ENCODE assay signal across 13 cellular contexts in the genomic region with DNA sequence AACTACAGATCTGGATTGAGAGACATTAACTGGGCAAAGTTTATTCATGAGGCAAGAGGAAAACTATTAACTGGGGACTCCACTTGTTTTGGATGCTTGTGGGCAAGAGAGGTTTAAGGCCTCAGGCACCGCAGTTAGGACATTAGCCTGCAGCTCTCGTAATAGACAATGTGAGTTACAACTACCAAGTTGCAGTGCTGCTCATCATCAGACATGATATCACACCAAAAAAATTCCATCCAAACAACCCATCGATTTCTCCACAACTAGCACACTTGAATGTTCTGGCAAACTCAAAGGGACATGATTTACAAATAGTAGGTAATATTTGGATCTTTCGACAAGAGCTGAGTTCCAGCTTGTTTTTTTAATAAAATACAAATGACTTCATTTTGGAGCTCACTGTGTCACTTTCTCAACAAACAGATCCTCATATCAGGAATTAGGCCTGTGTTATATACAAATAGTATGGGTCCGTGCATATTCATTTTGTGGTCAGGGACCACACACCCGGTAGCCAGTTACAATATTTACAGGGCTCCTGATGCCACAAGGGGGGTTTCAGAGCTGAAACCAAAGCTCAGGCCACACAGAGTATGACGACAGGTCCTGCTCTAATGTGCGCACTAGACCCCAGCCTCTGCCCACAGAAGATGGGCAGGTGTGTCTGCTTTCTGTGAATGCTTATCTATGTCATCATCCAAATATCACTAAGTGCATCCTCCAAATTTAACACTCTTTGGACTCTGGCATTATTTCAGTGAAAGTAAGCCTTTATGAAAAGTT.
DNase-seq lines count a peak whose midpoint lies in the region; ATAC-seq and TF ChIP-seq lines count a peak whose summit lies in the region.
"Had no signal": no experiment of that assay in that cellular context is flagged by ENCODE, and none has a peak within 500 bp of the region (broad histone marks: within the 10 kb centered on the region; RNA-seq: fewer than 3 reads in every experiment).

No MANE protein-coding gene starts in this region.

- in situ Hi-C loops in G401 (cut with HindIII; ENCODE audit: low sequenced_read_pairs) = no loop called here

- H3K27ac ChIP-seq in Peyer's patch = peak overlapping the region; percentile 18 to 73 (median 59)
- peak overlapping the region in 7 of 12 donors; percentile 3 to 73 (median 28) for H3K27ac ChIP-seq in heart left ventricle
- no peak overlapping the region for H3K27ac ChIP-seq in trophoblast cell (ENCODE audit: low read depth, low read length)
- H3K27ac ChIP-seq: body of pancreas had no signal

- no peak overlapping the region for H3K4ac ChIP-seq in trophoblast cell (ENCODE audit: low read depth, low read length)

- no peak overlapping the region for H4K91ac ChIP-seq in trophoblast cell (ENCODE audit: low read depth, low read length)

- no peak overlapping the region for H3K4me2 ChIP-seq in trophoblast cell (ENCODE audit: low read length)

- H3K36me3 ChIP-seq in Peyer's patch (no peaks in the 10 kb centered on the region), heart left ventricle (peaks cover 0 to 12% (median 0%) of the 10 kb centered on the region in 9 donors), trophoblast cell (ENCODE audit: control insufficient read depth in 1 of 2, insufficient read depth in 2 of 2, low read length in 2 of 2) (peaks cover 0 to 2% of the 10 kb centered on the region in 2 experiments)

- intact Hi-C loops in heart left ventricle (cut with DNase I) = no loop called here

- 87 to 88% (median 88%) methylated on average over 8 of the region's 8 CpGs for WGBS in heart left ventricle, 4 donors
- WGBS in trophoblast cell (ENCODE audit: extremely low coverage, insufficient coverage, insufficient read length) = no CpG with 5 or more reads among the region's 8 CpGs

- H4K12ac ChIP-seq in trophoblast cell (ENCODE audit: low read depth, low read length) = no peak overlapping the region

- no peak for TF ChIP-seq CTCF in Peyer's patch (IDR thresholded peaks at IDR 0.05)
- no peak for TF ChIP-seq CTCF in heart left ventricle (IDR thresholded peaks at IDR 0.05)

- no peak overlapping the region for H3K9ac ChIP-seq in trophoblast cell (ENCODE audit: low read length)

- H3K14ac ChIP-seq in trophoblast cell (ENCODE audit: low read length) = no peak overlapping the region

- H3K23ac ChIP-seq in trophoblast cell (ENCODE audit: low read length) = no peak overlapping the region

- H3K27me3 ChIP-seq in Peyer's patch (no peaks in the 10 kb centered on the region), heart left ventricle (no peaks in the 10 kb centered on the region), trophoblast cell (ENCODE audit: insufficient read depth, low read length) (no peaks in the 10 kb centered on the region)
- H3K27me3 ChIP-seq: body of pancreas had no signal

- H3K4me1 ChIP-seq in Peyer's patch (peaks cover 0 to 6% (median 0%) of the 10 kb centered on the region in 4 donors), heart left ventricle (peaks cover 0 to 56% (median 28%) of the 10 kb centered on the region in 12 donors), trophoblast cell (ENCODE audit: control insufficient read depth in 1 of 2, insufficient read depth in 2 of 2, low read length in 2 of 2) (no peaks in the 10 kb centered on the region)

- no peak for TF ChIP-seq POLR2A in Peyer's patch (IDR thresholded peaks at IDR 0.05)
- TF ChIP-seq POLR2A in heart left ventricle (IDR thresholded peaks at IDR 0.05) = no peak

- H3K18ac ChIP-seq in trophoblast cell (ENCODE audit: low read length) = no peak overlapping the region

- H3K9me3 ChIP-seq in Peyer's patch = no peaks in the 10 kb centered on the region
- H3K9me3 ChIP-seq in heart left ventricle = no peaks in the 10 kb centered on the region
- no peaks in the 10 kb centered on the region for H3K9me3 ChIP-seq in trophoblast cell (ENCODE audit: insufficient read depth, low read depth, low read length)
- H3K9me3 ChIP-seq: body of pancreas had no signal

- no peaks in the 10 kb centered on the region for H3K79me2 ChIP-seq in trophoblast cell (ENCODE audit: control insufficient read depth, insufficient read depth, low read length, poor library complexity)

- DNase-seq in AG08396 (ENCODE audit: low spot score) = peak; percentile 45
- no peak for DNase-seq in Peyer's patch
- DNase-seq in heart left ventricle = no peak
- DNase-seq in trophoblast cell = peak in 1 of 2 donors; percentile 42
- DNase-seq in D341Med (ENCODE audit: low spot score) = no peak
- no peak for DNase-seq in G401 (ENCODE audit: low spot score)
- DNase-seq: activated CD4-positive, alpha-beta memory T cell treated with anti-CD3 and anti-CD28 coated beads for 36 hours; Calu3; kidney; nephron progenitor cell had no signal

- H2AFZ ChIP-seq in trophoblast cell (ENCODE audit: insufficient read depth, low read length, poor library complexity) = no peak overlapping the region

- peak in 2 of 4 donors; percentile 45 to 47 for ATAC-seq in heart left ventricle
- no peak for ATAC-seq in HG03280 (IDR thresholded peaks at IDR 0.05; ENCODE audit: unreplicated experiment)
- ATAC-seq in HG02678 (IDR thresholded peaks at IDR 0.05; ENCODE audit: unreplicated experiment) = no peak
- ATAC-seq: body of pancreas had no signal

- no peak overlapping the region for H4K8ac ChIP-seq in trophoblast cell (ENCODE audit: low read depth, low read length)

- no peak overlapping the region for H2AK5ac ChIP-seq in trophoblast cell (ENCODE audit: low read length)

- H2BK5ac ChIP-seq in trophoblast cell (ENCODE audit: low read depth, low read length, poor library complexity) = no peak overlapping the region

- peak overlapping the region; percentile 60 for H2BK120ac ChIP-seq in trophoblast cell (ENCODE audit: insufficient read depth, low read length, poor library complexity)

- H3K4me3 ChIP-seq in Peyer's patch = no peak overlapping the region
- no peak overlapping the region for H3K4me3 ChIP-seq in heart left ventricle
- H3K4me3 ChIP-seq in trophoblast cell (ENCODE audit: low read depth, low read length) = no peak overlapping the region
- H3K4me3 ChIP-seq: body of pancreas had no signal

- H3K79me1 ChIP-seq in trophoblast cell (ENCODE audit: low read length) = peaks cover 1% of the 10 kb centered on the region

- H2BK12ac ChIP-seq in trophoblast cell (ENCODE audit: low read length) = no peak overlapping the region
